27 cellular contexts compared by ENCODE assay signal in genomic region chr18:5980721-5981120, GRCh38.
"Had no signal": no experiment of that assay in that cellular context is flagged by ENCODE, and none has a peak within 500 bp of the region (broad histone marks: within the 10 kb centered on the region; RNA-seq: fewer than 3 reads in every experiment).

No MANE protein-coding gene starts in this region.

- H3K4me1 Mint-ChIP-seq: activated CD8-positive, alpha-beta memory T cell treated with anti-CD3 and anti-CD28 coated beads, Interleukin-2, amount 10 ng/mL, durations not matched to agents 7 days and 5 days; activated naive CD4-positive, alpha-beta T cell treated with anti-CD3 and anti-CD28 coated beads, Interleukin-2, amount 50 U/mL, for 24 hours; T-helper 17 cell had no signal

- H3K36me3 Mint-ChIP-seq: activated CD8-positive, alpha-beta memory T cell treated with anti-CD3 and anti-CD28 coated beads, Interleukin-2, amount 10 ng/mL, durations not matched to agents 7 days and 5 days; activated naive CD4-positive, alpha-beta T cell treated with anti-CD3 and anti-CD28 coated beads, Interleukin-2, amount 50 U/mL, for 24 hours; WTC11 had no signal

- H3K4me3 ChIP-seq: breast epithelium, SK-N-MC had no signal

- H3K27me3 ChIP-seq: breast epithelium had no signal

- H3K27me3 Mint-ChIP-seq: activated CD8-positive, alpha-beta memory T cell treated with anti-CD3 and anti-CD28 coated beads, Interleukin-2, amount 10 ng/mL, durations not matched to agents 7 days and 5 days; activated T-cell treated with anti-CD3 and anti-CD28 coated beads, Interleukin-2, amount 50 U/mL, for 24 hours; T-helper 17 cell had no signal

- DNase-seq: activated CD4-positive, alpha-beta T cell treated with anti-CD3 and anti-CD28 coated beads, Interleukin-2, amount 50 U/mL, for 48 hours; activated CD4-positive, CD25-positive, alpha-beta regulatory T cell treated with anti-CD3 and anti-CD28 coated beads, Interleukin-2, amount 50 U/mL, for 72 hours; activated CD8-positive, alpha-beta memory T cell treated with anti-CD3 and anti-CD28 coated beads, Interleukin-2, amount 10 ng/mL, durations not matched to agents 7 days and 5 days; activated effector memory CD4-positive, alpha-beta T cell treated with Interleukin-2 at 50 U/mL for 16 hours; activated naive CD4-positive, alpha-beta T cell; activated T-cell treated with anti-CD3 and anti-CD28 coated beads, Interleukin-2, amount 50 U/mL, for 24 hours; aorta; KG1; MV-4-11; NCI-H1105; NCI-H1436; NCI-H1694 treated with DMSO at 0.1 percent for 48 hours; NCI-H2029 treated with DMSO at 0.1 percent for 48 hours; NCI-H510A treated with DMSO at 0.1 percent for 48 hours; NCI-H69; NK-92 treated with Interleukin-12 subunit alpha and Interleukin-12 subunit beta, amount 100 ng/mL, for 24 hours; OCI-M1; SW 1271; T-helper 17 cell; T-helper 9 cell had no signal

- H3K36me3 ChIP-seq: breast epithelium had no signal

- H3K27ac Mint-ChIP-seq: activated CD4-positive, alpha-beta T cell treated with anti-CD3 and anti-CD28 coated beads, Interleukin-2, amount 10 ng/mL, durations not matched to agents 24 days and 14 days; activated CD8-positive, alpha-beta memory T cell treated with anti-CD3 and anti-CD28 coated beads, Interleukin-2, amount 10 ng/mL, durations not matched to agents 7 days and 5 days; activated naive CD4-positive, alpha-beta T cell treated with anti-CD3 and anti-CD28 coated beads, Interleukin-2, amount 50 U/mL, for 24 hours; activated T-cell treated with anti-CD3 and anti-CD28 coated beads, Interleukin-2, amount 50 U/mL, for 24 hours; activated T-helper 1 cell treated with anti-CD3 and anti-CD28 coated beads, Interleukin-12 subunit alpha, Interleukin-12 subunit beta, Interleukin-2, Interleukin-4 antibody, amounts not matched to agents 30 ng/mL and 10 ng/mL and 1 ng/mL, durations not matched to agents 14 hours and 24 hours and 36 hours; T-helper 17 cell; WTC11 had no signal

- H3K4me3 Mint-ChIP-seq: activated CD4-positive, alpha-beta T cell treated with anti-CD3 and anti-CD28 coated beads, Interleukin-2, amount 10 ng/mL, durations not matched to agents 24 days and 14 days; activated CD8-positive, alpha-beta memory T cell treated with anti-CD3 and anti-CD28 coated beads, Interleukin-2, amount 10 ng/mL, durations not matched to agents 7 days and 5 days; activated naive CD4-positive, alpha-beta T cell treated with anti-CD3 and anti-CD28 coated beads, Interleukin-2, amount 50 U/mL, for 24 hours; activated T-cell treated with anti-CD3 and anti-CD28 coated beads, Interleukin-2, amount 50 U/mL, for 24 hours; activated T-helper 1 cell treated with anti-CD3 and anti-CD28 coated beads, Interleukin-12 subunit alpha, Interleukin-12 subunit beta, Interleukin-2, Interleukin-4 antibody, amounts not matched to agents 30 ng/mL and 10 ng/mL and 1 ng/mL, durations not matched to agents 14 hours and 24 hours and 36 hours; T-helper 17 cell; WTC11 had no signal

- H3K9me3 ChIP-seq: breast epithelium had no signal

- H3K27ac ChIP-seq: breast epithelium, SK-N-MC had no signal

- H3K9me3 Mint-ChIP-seq: activated CD4-positive, alpha-beta T cell treated with anti-CD3 and anti-CD28 coated beads, Interleukin-2, amount 10 ng/mL, durations not matched to agents 24 days and 14 days; activated naive CD4-positive, alpha-beta T cell treated with anti-CD3 and anti-CD28 coated beads, Interleukin-2, amount 50 U/mL, for 24 hours; activated T-cell treated with anti-CD3 and anti-CD28 coated beads, Interleukin-2, amount 50 U/mL, for 24 hours; activated T-helper 1 cell treated with anti-CD3 and anti-CD28 coated beads, Interleukin-12 subunit alpha, Interleukin-12 subunit beta, Interleukin-2, Interleukin-4 antibody, amounts not matched to agents 30 ng/mL and 10 ng/mL and 1 ng/mL, durations not matched to agents 14 hours and 24 hours and 36 hours; WTC11 had no signal

- ATAC-seq: activated CD8-positive, alpha-beta memory T cell treated with anti-CD3 and anti-CD28 coated beads, Interleukin-2, amount 10 ng/mL, durations not matched to agents 7 days and 5 days; Panc1; T-helper 17 cell had no signal

- H3K4me1 ChIP-seq: breast epithelium had no signal
